In genomic region chr12:42728770-42729531, GRCh38 we compare ENCODE assay signal across 14 cellular contexts.
A peak's percentile ranks its signal among the peaks of the same experiment; 100 is the strongest.
DNase-seq lines count a peak whose midpoint lies in the region; ATAC-seq and TF ChIP-seq lines count a peak whose summit lies in the region.
"Had no signal": no experiment of that assay in that cellular context is flagged by ENCODE, and none has a peak within 500 bp of the region (broad histone marks: within the 10 kb centered on the region; RNA-seq: fewer than 3 reads in every experiment).

No MANE protein-coding gene starts in this region.

- H3K4me1 Mint-ChIP-seq in endodermal cell = peaks cover 8% of the 10 kb centered on the region
- no peaks in the 10 kb centered on the region for H3K4me1 Mint-ChIP-seq in effector memory CD8-positive, alpha-beta T cell (ENCODE audit: low read depth in 2 of 2)
- H3K4me1 Mint-ChIP-seq: B cell, H9 had no signal

- no peak overlapping the region for H2BK15ac ChIP-seq in mesenchymal stem cell (ENCODE audit: low read depth, poor library complexity, severe bottlenecking)

- no peak overlapping the region for H3K4me3 Mint-ChIP-seq in endodermal cell
- H3K4me3 Mint-ChIP-seq in effector memory CD8-positive, alpha-beta T cell = no peak overlapping the region
- H3K4me3 Mint-ChIP-seq: B cell; CD4-positive, alpha-beta T cell; H9 had no signal

- H3K23ac ChIP-seq in mesenchymal stem cell (ENCODE audit: low read length in 2 of 2) = no peak overlapping the region

- in situ Hi-C loops in Panc1 (cut with HindIII; ENCODE audit: low pct_unique_long_range_greater_than_20kb, low sequenced_read_pairs) = no loop called here

- H3K4me3 ChIP-seq in Panc1 (ENCODE audit: low read depth in 2 of 2, low read length in 2 of 2) (no peak overlapping the region), endodermal cell (ENCODE audit: low read length) (peak overlapping the region; percentile 30), mesenchymal stem cell (ENCODE audit: insufficient read depth in 1 of 2, low read depth in 1 of 2, low read length in 2 of 2) (no peak overlapping the region), ascending aorta (no peak overlapping the region)

- intact Hi-C loops in Panc1 (cut with micrococcal nuclease; ENCODE audit: unreplicated experiment) = no loop called here
- intact Hi-C loops in ascending aorta (cut with DNase I) = no loop called here

- no peak overlapping the region for H2BK120ac ChIP-seq in mesenchymal stem cell (ENCODE audit: low read depth, low read length)

- H3K9me3 ChIP-seq in Panc1 (ENCODE audit: control insufficient read depth, insufficient read depth, low read depth, low read length) (no peaks in the 10 kb centered on the region), endodermal cell (ENCODE audit: control insufficient read depth, low read length) (peaks cover 44% of the 10 kb centered on the region), mesenchymal stem cell (ENCODE audit: control insufficient read depth, low read length) (peaks cover 13% of the 10 kb centered on the region), ascending aorta (no peaks in the 10 kb centered on the region)

- no peak overlapping the region for H2BK12ac ChIP-seq in mesenchymal stem cell (ENCODE audit: low read length in 2 of 2)

- DNase-seq in HEK293T (ENCODE audit: extremely low spot score) (peak; percentile 22), Panc1 (ENCODE audit: low read depth, low spot score) (no peak), endodermal cell (no peak), mesenchymal stem cell (no peak), ascending aorta (ENCODE audit: low spot score in 2 of 2) (no peak), nucleus accumbens (lab: John Stamatoyannopoulos, UW) (no peak)
- DNase-seq in effector memory CD8-positive, alpha-beta T cell = no peak
- DNase-seq: Caco-2; CD4-positive, alpha-beta T cell; H9; IMR-90 had no signal

- H3K27ac ChIP-seq in Panc1 (ENCODE audit: low read length) (peak overlapping the region; percentile 48; the same call in 1 of the 2 replicates), endodermal cell (ENCODE audit: low read depth, low read length) (no peak overlapping the region), mesenchymal stem cell (ENCODE audit: low read length, poor library complexity, severe bottlenecking) (no peak overlapping the region), ascending aorta (no peak overlapping the region)
- H3K27ac ChIP-seq: C4-2B had no signal

- CTCF ChIA-PET in HEK293T (lab: Yijun Ruan, JAX) (no interaction called here), Panc1 (lab: Charles Lee) (no interaction called here)

- no peaks in the 10 kb centered on the region for H3K27me3 Mint-ChIP-seq in endodermal cell (ENCODE audit: insufficient read depth)
- no peaks in the 10 kb centered on the region for H3K27me3 Mint-ChIP-seq in effector memory CD8-positive, alpha-beta T cell
- H3K27me3 Mint-ChIP-seq: B cell; CD4-positive, alpha-beta T cell had no signal

- no peaks in the 10 kb centered on the region for H3K9me3 Mint-ChIP-seq in endodermal cell
- peaks cover 0 to 5% of the 10 kb centered on the region in 2 donors for H3K9me3 Mint-ChIP-seq in effector memory CD8-positive, alpha-beta T cell
- H3K9me3 Mint-ChIP-seq: CD4-positive, alpha-beta T cell had no signal

- H3K9ac ChIP-seq in endodermal cell (ENCODE audit: extremely low read depth, low read length, poor library complexity, severe bottlenecking) = no peak overlapping the region
- no peak overlapping the region for H3K9ac ChIP-seq in mesenchymal stem cell (ENCODE audit: low read length)

- H3K27me3 ChIP-seq in Panc1 (ENCODE audit: control insufficient read depth, insufficient read depth, low read length) (no peaks in the 10 kb centered on the region), endodermal cell (ENCODE audit: control insufficient read depth, insufficient read depth, low read length, poor library complexity, severe bottlenecking) (no peaks in the 10 kb centered on the region), mesenchymal stem cell (ENCODE audit: control insufficient read depth in 1 of 2, insufficient read depth in 1 of 2, low read length in 2 of 2) (no peaks in the 10 kb centered on the region), ascending aorta (no peaks in the 10 kb centered on the region)

- H3K14ac ChIP-seq in mesenchymal stem cell (ENCODE audit: low read length in 2 of 2) = no peak overlapping the region

- no peak overlapping the region for H3K18ac ChIP-seq in mesenchymal stem cell (ENCODE audit: low read depth in 1 of 2, low read length in 2 of 2)

- no peaks in the 10 kb centered on the region for H3K4me1 ChIP-seq in Panc1 (ENCODE audit: control insufficient read depth, insufficient read depth, low read length)
- no peaks in the 10 kb centered on the region for H3K4me1 ChIP-seq in endodermal cell (ENCODE audit: control insufficient read depth, insufficient read depth, low read length)
- peaks cover 1% of the 10 kb centered on the region for H3K4me1 ChIP-seq in mesenchymal stem cell (ENCODE audit: control insufficient read depth, insufficient read depth, low read depth, low read length)
- no peaks in the 10 kb centered on the region for H3K4me1 ChIP-seq in ascending aorta
- H3K4me1 ChIP-seq: Caco-2 had no signal

- 92 to 100% methylated on average over 2 to 9 of the region's 9 CpGs for WGBS in endodermal cell (ENCODE audit: insufficient coverage in 1 of 2, insufficient read length in 1 of 2), 2 experiments
- 77% methylated on average over 6 of the region's 9 CpGs for WGBS in mesenchymal stem cell

- no peak overlapping the region for H4K8ac ChIP-seq in mesenchymal stem cell (ENCODE audit: low read length)

- POLR2A ChIA-PET in HEK293T (lab: Yijun Ruan, JAX) = no interaction called here
- POLR2A ChIA-PET in Panc1 (lab: Charles Lee) = no interaction called here

- no peaks in the 10 kb centered on the region for H3K36me3 ChIP-seq in Panc1 (ENCODE audit: control insufficient read depth, insufficient read depth, low read length)
- H3K36me3 ChIP-seq in endodermal cell (ENCODE audit: control insufficient read depth, insufficient read depth, low read length) = no peaks in the 10 kb centered on the region
- no peaks in the 10 kb centered on the region for H3K36me3 ChIP-seq in mesenchymal stem cell (ENCODE audit: control insufficient read depth in 1 of 2, insufficient read depth in 2 of 2, low read depth in 1 of 2, low read length in 2 of 2)
- no peaks in the 10 kb centered on the region for H3K36me3 ChIP-seq in ascending aorta

- peak; percentile 38; the same call in 1 of the 2 replicates for ATAC-seq in Panc1
- no peak for ATAC-seq in effector memory CD8-positive, alpha-beta T cell (replicated peaks)
- no peak for ATAC-seq in HG03108 (IDR thresholded peaks at IDR 0.05; ENCODE audit: unreplicated experiment)

- no peak overlapping the region for H3K4ac ChIP-seq in mesenchymal stem cell (ENCODE audit: low read depth in 1 of 2, low read length in 2 of 2)

- H2BK5ac ChIP-seq in mesenchymal stem cell (ENCODE audit: low read depth, low read length, poor library complexity, severe bottlenecking) = no peak overlapping the region

- no peak overlapping the region for H3K4me2 ChIP-seq in mesenchymal stem cell (ENCODE audit: low read length, poor library complexity, severe bottlenecking)

- H2AK5ac ChIP-seq in mesenchymal stem cell (ENCODE audit: low read length, severe bottlenecking) = peak overlapping the region; percentile 73

- no TSS peak for BruUV-seq in Panc1 (replicated peaks; lab: Mats Ljungman, UMichigan)

- H3K36me3 Mint-ChIP-seq in endodermal cell (ENCODE audit: low read depth) = peaks cover 10% of the 10 kb centered on the region
- H3K36me3 Mint-ChIP-seq in effector memory CD8-positive, alpha-beta T cell (ENCODE audit: insufficient read depth) = no peaks in the 10 kb centered on the region

- no peak overlapping the region for H3K27ac Mint-ChIP-seq in endodermal cell
- H3K27ac Mint-ChIP-seq in effector memory CD8-positive, alpha-beta T cell = no peak overlapping the region
- H3K27ac Mint-ChIP-seq: B cell; CD4-positive, alpha-beta T cell; H9 had no signal

- H3K79me1 ChIP-seq in mesenchymal stem cell (replicated peaks; ENCODE audit: low read length, poor library complexity, severe bottlenecking) = no peaks in the 10 kb centered on the region

- no peak overlapping the region for H4K91ac ChIP-seq in mesenchymal stem cell (ENCODE audit: low read length)

- no peak overlapping the region for H2AFZ ChIP-seq in mesenchymal stem cell (ENCODE audit: low read depth, low read length)

- TF ChIP-seq CTCF in Panc1 (IDR thresholded peaks at IDR 0.05) (no peak), endodermal cell (conservative IDR thresholded peaks at IDR 0.05) (no peak), ascending aorta (IDR thresholded peaks at IDR 0.05) (no peak)

TF ChIP-seq in HEK293T, 16 proteins besides CTCF, POLR2A, EP300 and RAD21:
- TF ChIP-seq BHLHE40 (IDR thresholded peaks at IDR 0.05; ENCODE audit: borderline replicate concordance) (0 out of 2 replicates have a peak, but pooled peaks have one; percentile 22), FOXM1 (IDR thresholded peaks at IDR 0.05; ENCODE audit: borderline replicate concordance) (no peak), NFRKB (IDR thresholded peaks at IDR 0.05) (no peak), SP1 (IDR thresholded peaks at IDR 0.05) (no peak), ARNT (IDR thresholded peaks at IDR 0.05) (peak; percentile 75), SUZ12 (IDR thresholded peaks at IDR 0.05) (no peak), LEF1 (IDR thresholded peaks at IDR 0.05; ENCODE audit: borderline replicate concordance) (no peak), ZNF384 (IDR thresholded peaks at IDR 0.05) (peak; percentile 68), L3MBTL2 (conservative IDR thresholded peaks at IDR 0.05) (no peak), FOXA1 (IDR thresholded peaks at IDR 0.05) (no peak), TARDBP (IDR thresholded peaks at IDR 0.05) (no peak), FOXK2 (IDR thresholded peaks at IDR 0.05) (no peak), ELF4 (IDR thresholded peaks at IDR 0.05) (no peak), HDGF (IDR thresholded peaks at IDR 0.05; ENCODE audit: borderline replicate concordance) (no peak), PKNOX1 (IDR thresholded peaks at IDR 0.05) (peak; percentile 10; the same call in 1 of the 2 replicates), CTBP1 (IDR thresholded peaks at IDR 0.05; ENCODE audit: borderline replicate concordance) (peak; percentile 87)
TF ChIP-seq in HEK293T: peak in this region for 5.
